In genomic region chr6:53639520-53639919, GRCh38 we compare ENCODE assay signal across 25 cellular contexts. TPM values are rescaled to one million over a fixed set of nuclear protein-coding genes. Genes with fewer than 3 reads are reported as not detected.
"Had no signal": no experiment of that assay in that cellular context is flagged by ENCODE, and none has a peak within 500 bp of the region (broad histone marks: within the 10 kb centered on the region; RNA-seq: fewer than 3 reads in every experiment).

No MANE protein-coding gene starts in this region.

- ATAC-seq: left cardiac atrium; lower lobe of right lung; pancreas; right cardiac atrium; stimulated activated effector memory CD8-positive, alpha-beta T cell treated with anti-CD3 and anti-CD28 coated beads, Interleukin-12 subunit alpha, Interleukin-12 subunit beta, amount 100 ng/mL, for 72 hours; stimulated activated naive CD8-positive, alpha-beta T cell treated with anti-CD3 and anti-CD28 coated beads, Interleukin-15, Interleukin-2, amounts not matched to agents 100 U/mL and 50 U/mL, for 24 hours had no signal

- FAIRE-seq: endothelial cell of umbilical vein had no signal

- DNase-seq: effector CD4-positive, alpha-beta T cell; endodermal cell; erythroblast; foreskin melanocyte; head of caudate nucleus; kidney; left cardiac atrium; left ventricle myocardium inferior; lower lobe of right lung; mesenchymal stem cell; midbrain; naive B cell; occipital lobe; pancreas; right cardiac atrium; stimulated activated CD4-positive, alpha-beta T cell treated with anti-CD3 and anti-CD28 coated beads, Interleukin-4, amount 100 ng/mL, for 1 hour; stimulated activated CD8-positive, alpha-beta memory T cell treated with anti-CD3 and anti-CD28 coated beads, Interleukin-4, amount 100 ng/mL, for 48 hours; stimulated activated naive CD8-positive, alpha-beta T cell treated with anti-CD3 and anti-CD28 coated beads, Interleukin-15, Interleukin-2, amounts not matched to agents 100 U/mL and 50 U/mL, for 24 hours; thyroid gland; upper lobe of left lung had no signal

- H3K36me3 ChIP-seq: left ventricle myocardium inferior, lower lobe of right lung, pancreas, suprapubic skin, thyroid gland, upper lobe of left lung, vagina had no signal

- H3K27ac ChIP-seq: hepatocyte, left ventricle myocardium inferior, lower lobe of right lung, pancreas, suprapubic skin, thyroid gland, upper lobe of left lung, vagina had no signal

- H3K9me3 ChIP-seq: left ventricle myocardium inferior, lower lobe of right lung, pancreas, suprapubic skin, thyroid gland, upper lobe of left lung, vagina had no signal

- H3K4me1 ChIP-seq: lower lobe of right lung, pancreas, thyroid gland, upper lobe of left lung had no signal

- H3K27me3 ChIP-seq: hepatocyte, pancreas, suprapubic skin, thyroid gland, upper lobe of left lung, vagina had no signal

- H3K79me2 ChIP-seq: hepatocyte had no signal

- H2AFZ ChIP-seq: hepatocyte had no signal

- H3K4me3 ChIP-seq: hepatocyte, left ventricle myocardium inferior, lower lobe of right lung, pancreas, suprapubic skin, thyroid gland, upper lobe of left lung, vagina had no signal

- H3K4me2 ChIP-seq: hepatocyte had no signal

RNA-seq across cellular contexts. Expression of gene KLHL31, which starts 26.0 kb away (rescaled TPM):
- total RNA-seq: endothelial cell of umbilical vein had no signal
